In the genomic region with DNA sequence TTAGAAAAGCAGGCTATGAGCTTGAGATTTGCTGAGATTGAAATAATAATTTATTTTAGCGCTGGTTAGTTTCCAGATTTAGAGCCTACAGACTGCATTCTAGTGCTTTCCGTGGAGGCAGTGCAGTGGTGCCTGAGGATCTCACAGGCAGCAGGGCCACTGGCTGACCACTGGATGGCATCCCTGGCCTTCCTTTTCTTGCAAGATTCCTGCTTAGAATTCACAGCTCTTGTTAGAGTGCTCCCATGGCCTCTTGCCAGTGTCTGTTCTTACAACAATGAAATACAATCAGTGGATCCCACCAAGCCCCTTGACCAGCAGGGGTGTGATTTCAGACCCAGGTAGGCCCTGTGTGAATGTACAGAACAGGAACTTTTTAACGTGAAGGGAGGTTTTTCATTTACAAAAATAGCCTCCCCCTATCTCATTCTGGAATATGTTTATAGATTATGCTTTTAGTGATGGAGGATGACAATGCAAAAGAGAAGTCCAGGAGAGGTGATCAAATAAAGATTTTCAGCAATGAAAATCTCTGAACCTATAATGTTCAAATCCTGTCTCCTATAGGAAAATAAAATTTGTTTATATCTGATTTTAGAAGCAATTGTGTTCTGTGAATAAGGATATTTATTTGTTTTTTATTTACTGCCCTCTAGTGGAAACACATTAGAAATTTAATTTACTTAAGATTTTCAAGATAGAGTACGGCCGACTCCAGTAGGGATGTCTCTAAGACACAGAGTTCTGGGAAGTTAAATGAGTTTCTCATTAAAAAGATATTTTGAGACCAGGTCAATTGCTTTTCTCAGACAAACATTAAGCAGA, we compare ENCODE assay signal across 8 cellular contexts.
DNase-seq lines count a peak whose midpoint lies in the region; ATAC-seq and TF ChIP-seq lines count a peak whose summit lies in the region.

No MANE protein-coding gene starts in this region.

- H3K27ac Mint-ChIP-seq in CD14-positive monocyte: no peak overlapping the region

- peaks cover 2 to 7% (median 2%) of the 10 kb centered on the region in 3 donors for H3K27me3 Mint-ChIP-seq in CD14-positive monocyte (ENCODE audit: low read depth in 3 of 3)

- peak; percentile 45 for TF ChIP-seq CTCF in CD14-positive monocyte (IDR thresholded peaks at IDR 0.05)
- peak; percentile 64 for TF ChIP-seq CTCF in LNCaP clone FGC (IDR thresholded peaks at IDR 0.05; ENCODE audit: control insufficient read depth, extremely low read depth, insufficient read depth)
- peak; percentile 16; the same call in 1 of the 2 replicates for TF ChIP-seq CTCF in WERI-Rb-1 (IDR thresholded peaks at IDR 0.05; ENCODE audit: low read depth, low read length)

- H3K4me1 Mint-ChIP-seq in CD14-positive monocyte: no peaks in the 10 kb centered on the region

- H3K9me3 ChIP-seq in WERI-Rb-1 (ENCODE audit: severe bottlenecking): no peaks in the 10 kb centered on the region

- no peak overlapping the region for H3K27ac ChIP-seq in WERI-Rb-1

- H3K27me3 ChIP-seq in WERI-Rb-1 (ENCODE audit: insufficient read depth, low read depth, severe bottlenecking): peaks cover 18% of the 10 kb centered on the region

- H3K36me3 ChIP-seq in WERI-Rb-1: no peaks in the 10 kb centered on the region

- intact Hi-C loops in CD14-positive monocyte (cut with micrococcal nuclease): no loop called here

- no peak overlapping the region for H3K4me3 ChIP-seq in LNCaP clone FGC (ENCODE audit: low read depth, low read length)
- no peak overlapping the region for H3K4me3 ChIP-seq in WERI-Rb-1 (ENCODE audit: low read depth, low read length)

- no peak overlapping the region for H3K4me3 Mint-ChIP-seq in CD14-positive monocyte

- no peaks in the 10 kb centered on the region for H3K9me3 Mint-ChIP-seq in CD14-positive monocyte

- H3K36me3 Mint-ChIP-seq in CD14-positive monocyte: no peaks in the 10 kb centered on the region

- no peak for ATAC-seq in GM21423 (IDR thresholded peaks at IDR 0.05; ENCODE audit: unreplicated experiment)
- ATAC-seq in HG02938 (IDR thresholded peaks at IDR 0.05; ENCODE audit: unreplicated experiment): no peak

- DNase-seq in CD14-positive monocyte (ENCODE audit: low spot score) (no peak), LNCaP clone FGC (ENCODE audit: low read depth) (no peak), WERI-Rb-1 (no peak), left kidney (ENCODE audit: low read depth, low spot score) (peak; percentile 44)
- DNase-seq in NK-92 treated with Interleukin-12 subunit alpha and Interleukin-12 subunit beta, amount 100 ng/mL, for 24 hours (lab: John Stamatoyannopoulos, UW): no peak
- no peak for DNase-seq in central memory CD4-positive, alpha-beta T cell
